ENCODE assay signal across 8 cellular contexts in genomic region chr12:123532021-123532420, GRCh38. TPM values are rescaled to one million over a fixed set of nuclear protein-coding genes. Genes with fewer than 3 reads are reported as not detected.
DNase-seq lines count a peak whose midpoint lies in the region; ATAC-seq lines count a peak whose summit lies in the region.

No MANE protein-coding gene starts in this region.

- H3K27me3 Mint-ChIP-seq in activated CD4-positive, alpha-beta memory T cell treated with anti-CD3 and anti-CD28 coated beads, Interleukin-2, amount 10 ng/mL, durations not matched to agents 7 days and 5 days, result peaks cover 9% of the 10 kb centered on the region
- peaks cover 0 to 8% (median 6%) of the 10 kb centered on the region in 3 donors for H3K27me3 Mint-ChIP-seq in immature natural killer cell (ENCODE audit: low read depth in 3 of 3)

- CTCF ChIA-PET in activated CD4-positive, alpha-beta memory T cell treated with anti-CD3 and anti-CD28 coated beads, Interleukin-2, amount 10 ng/mL, durations not matched to agents 7 days and 5 days (lab: Charles Lee), result no interaction called here

- peaks cover 23% of the 10 kb centered on the region for H3K4me1 Mint-ChIP-seq in activated CD4-positive, alpha-beta memory T cell treated with anti-CD3 and anti-CD28 coated beads, Interleukin-2, amount 10 ng/mL, durations not matched to agents 7 days and 5 days
- H3K4me1 Mint-ChIP-seq in immature natural killer cell, result peaks cover 7 to 15% of the 10 kb centered on the region in 2 donors

- H3K36me3 ChIP-seq in HAP-1 (replicated peaks), result peaks cover 8% of the 10 kb centered on the region
- H3K36me3 ChIP-seq in subcutaneous abdominal adipose tissue (ENCODE audit: control insufficient read depth in 5 of 5, insufficient read depth in 5 of 5, low read length in 5 of 5), result peaks cover 0 to 13% (median 2%) of the 10 kb centered on the region in 5 donors

- H3K4me1 ChIP-seq in HAP-1 (peaks cover 9% of the 10 kb centered on the region), subcutaneous abdominal adipose tissue (ENCODE audit: control insufficient read depth in 5 of 5, insufficient read depth in 5 of 5, low read length in 5 of 5) (peaks cover 10 to 34% (median 29%) of the 10 kb centered on the region in 5 donors)

- H3K9me3 ChIP-seq in HAP-1 (no peaks in the 10 kb centered on the region), subcutaneous abdominal adipose tissue (ENCODE audit: control insufficient read depth in 5 of 5, low read length in 5 of 5) (no peaks in the 10 kb centered on the region)

- in situ Hi-C loops in HAP-1 (cut with MboI; ENCODE audit: low sequenced_read_pairs), result no loop called here

- H3K27ac Mint-ChIP-seq in activated CD4-positive, alpha-beta memory T cell treated with anti-CD3 and anti-CD28 coated beads, Interleukin-2, amount 10 ng/mL, durations not matched to agents 7 days and 5 days, result no peak overlapping the region
- no peak overlapping the region for H3K27ac Mint-ChIP-seq in immature natural killer cell

- H3K9me3 Mint-ChIP-seq in activated CD4-positive, alpha-beta memory T cell treated with anti-CD3 and anti-CD28 coated beads, Interleukin-2, amount 10 ng/mL, durations not matched to agents 7 days and 5 days, result no peaks in the 10 kb centered on the region
- H3K9me3 Mint-ChIP-seq in immature natural killer cell, result no peaks in the 10 kb centered on the region

- H3K27me3 ChIP-seq in HAP-1 (ENCODE audit: low read depth) (no peaks in the 10 kb centered on the region), subcutaneous abdominal adipose tissue (ENCODE audit: control insufficient read depth in 5 of 5, insufficient read depth in 4 of 5, low read length in 5 of 5) (no peaks in the 10 kb centered on the region)

- POLR2A ChIA-PET in activated CD4-positive, alpha-beta memory T cell treated with anti-CD3 and anti-CD28 coated beads, Interleukin-2, amount 10 ng/mL, durations not matched to agents 7 days and 5 days (lab: Charles Lee), result interaction anchor here (0.5 to 1.7 kb wide), 3 partner anchors 70 to 104 kb away, joined by 3 to 5 read pairs (median 3); partner anchors contain the start of gene DDX55

- H3K36me3 Mint-ChIP-seq in activated CD4-positive, alpha-beta memory T cell treated with anti-CD3 and anti-CD28 coated beads, Interleukin-2, amount 10 ng/mL, durations not matched to agents 7 days and 5 days (ENCODE audit: low read depth), result no peaks in the 10 kb centered on the region
- peaks cover 0 to 6% (median 4%) of the 10 kb centered on the region in 3 donors for H3K36me3 Mint-ChIP-seq in immature natural killer cell

- H3K27ac ChIP-seq in subcutaneous abdominal adipose tissue (ENCODE audit: low read depth, low read length), result peak overlapping the region; percentile 42

- peak overlapping the region; percentile 67 for H3K4me3 ChIP-seq in HAP-1
- H3K4me3 ChIP-seq in subcutaneous abdominal adipose tissue (ENCODE audit: low read depth in 1 of 5, low read length in 5 of 5), result peak overlapping the region in 4 of 5 donors; percentile 6 to 90 (median 46)

- peak; percentile 59 for DNase-seq in Ammon's horn (ENCODE audit: low spot score)
- DNase-seq in HAP-1 (ENCODE audit: low spot score in 2 of 2), result no peak
- no peak for DNase-seq in activated CD4-positive, alpha-beta memory T cell treated with anti-CD3 and anti-CD28 coated beads, Interleukin-2, amount 10 ng/mL, durations not matched to agents 7 days and 5 days
- no peak for DNase-seq in immature natural killer cell
- DNase-seq in DMS79 treated with DMSO at 0.1 percent for 48 hours (lab: John Stamatoyannopoulos, UW), result no peak
- DNase-seq in NCI-H524 (lab: John Stamatoyannopoulos, UW), result no peak

- H3K9ac ChIP-seq in subcutaneous abdominal adipose tissue (ENCODE audit: low read length in 5 of 5), result peak overlapping the region; percentile 7 to 72 (median 37)

- ATAC-seq in GM18517 (IDR thresholded peaks at IDR 0.05; ENCODE audit: unreplicated experiment), result no peak

- H3K4me3 Mint-ChIP-seq in activated CD4-positive, alpha-beta memory T cell treated with anti-CD3 and anti-CD28 coated beads, Interleukin-2, amount 10 ng/mL, durations not matched to agents 7 days and 5 days, result peak overlapping the region; percentile 61
- H3K4me3 Mint-ChIP-seq in immature natural killer cell, result peak overlapping the region; percentile 46 to 87 (median 66)

RNA-seq across cellular contexts. Expression of gene RILPL1, which starts 1.5 kb away (rescaled TPM):
- 1 to 10 TPM; 1.8 to 2.0 TPM for total RNA-seq in activated CD4-positive, alpha-beta memory T cell treated with anti-CD3 and anti-CD28 coated beads, Interleukin-2, amount 10 ng/mL, durations not matched to agents 7 days and 5 days
- polyA plus RNA-seq in immature natural killer cell, result under 1 TPM in 1 of 3 donors, not detected in 2; 0.34 TPM

RNA-seq across cellular contexts. Expression of gene TMED2, which starts 52.3 kb away (rescaled TPM):
- 100 to 1,000 TPM; 166 to 167 TPM for total RNA-seq in activated CD4-positive, alpha-beta memory T cell treated with anti-CD3 and anti-CD28 coated beads, Interleukin-2, amount 10 ng/mL, durations not matched to agents 7 days and 5 days
- 100 to 1,000 TPM; 426 to 609 (median 557) TPM for polyA plus RNA-seq in immature natural killer cell
